Comparison of ENCODE assay signal across 8 cellular contexts in genomic region chr7:102395620-102395957, GRCh38. TPM values are rescaled to one million over a fixed set of nuclear protein-coding genes. Genes with fewer than 3 reads are reported as not detected.
A peak's percentile ranks its signal among the peaks of the same experiment; 100 is the strongest.
DNase-seq lines count a peak whose midpoint lies in the region; ATAC-seq and TF ChIP-seq lines count a peak whose summit lies in the region.

No MANE protein-coding gene starts in this region.

- H3K36me3 ChIP-seq in NT2/D1 (ENCODE audit: insufficient read depth, insufficient read length, low read length) (peaks cover 36% of the 10 kb centered on the region), endodermal cell (ENCODE audit: control insufficient read depth, insufficient read depth, low read length) (peaks cover 45% of the 10 kb centered on the region), neural cell (ENCODE audit: insufficient read depth, low read length) (no peaks in the 10 kb centered on the region)

- H3K27me3 ChIP-seq in NT2/D1 (ENCODE audit: insufficient read depth, insufficient read length) (no peaks in the 10 kb centered on the region), endodermal cell (ENCODE audit: control insufficient read depth, insufficient read depth, low read length, poor library complexity, severe bottlenecking) (no peaks in the 10 kb centered on the region), neural cell (ENCODE audit: insufficient read depth, low read depth, low read length) (no peaks in the 10 kb centered on the region)

- H3K9me2 ChIP-seq in neural cell (ENCODE audit: insufficient read depth, low read length), result no peaks in the 10 kb centered on the region

- H3K36me3 Mint-ChIP-seq in endodermal cell (ENCODE audit: low read depth), result peaks cover 38% of the 10 kb centered on the region

- no peak for TF ChIP-seq EP300 in neural cell (conservative IDR thresholded peaks at IDR 0.05; ENCODE audit: poor library complexity, severe bottlenecking)

- peak overlapping the region; percentile 97 for H3K4me3 Mint-ChIP-seq in endodermal cell

- peak overlapping the region; percentile 63 for H3K4me2 ChIP-seq in neural cell (ENCODE audit: low read length)

- no peaks in the 10 kb centered on the region for H3K9me3 Mint-ChIP-seq in endodermal cell

- H3K27ac ChIP-seq in endodermal cell (ENCODE audit: low read depth, low read length) (peak overlapping the region; percentile 98), neural cell (ENCODE audit: low read length) (peak overlapping the region; percentile 99)

- WGBS in endodermal cell (ENCODE audit: insufficient coverage in 1 of 2, insufficient read length in 1 of 2), 2 experiments, result 12 to 13% methylated on average over 9 to 10 of the region's 10 CpGs

- H3K27me3 Mint-ChIP-seq in endodermal cell (ENCODE audit: insufficient read depth), result no peaks in the 10 kb centered on the region

- no peak for TF ChIP-seq RAD21 in neural cell (conservative IDR thresholded peaks at IDR 0.05)

- H3F3A ChIP-seq in neural cell (ENCODE audit: insufficient read depth, low read length, poor library complexity, severe bottlenecking), result peaks cover 3% of the 10 kb centered on the region

- peak overlapping the region; percentile 65 for H3K9ac ChIP-seq in NT2/D1 (ENCODE audit: insufficient read length, low read depth)
- peak overlapping the region; percentile 97 for H3K9ac ChIP-seq in endodermal cell (ENCODE audit: extremely low read depth, low read length, poor library complexity, severe bottlenecking)
- H3K9ac ChIP-seq in neural cell (ENCODE audit: low read length), result peak overlapping the region; percentile 97

- H3K4me3 ChIP-seq in NT2/D1 (ENCODE audit: insufficient read length, low read depth) (peak overlapping the region; percentile 78), endodermal cell (ENCODE audit: low read length) (peak overlapping the region; percentile 94), neural cell (ENCODE audit: low read length) (peak overlapping the region; percentile 73)

- ATAC-seq in GM18907 (IDR thresholded peaks at IDR 0.05; ENCODE audit: unreplicated experiment), result no peak

- peak overlapping the region; percentile 98 for H3K27ac Mint-ChIP-seq in endodermal cell

- DNase-seq in NCI-H1092 treated with DMSO at 0.1 percent for 48 hours (lab: John Stamatoyannopoulos, UW) (peak; percentile 82), NCI-H1092 (lab: John Stamatoyannopoulos, UW) (no peak), NT2/D1 (ENCODE audit: low read depth, low spot score) (no peak), endodermal cell (no peak), SHP77 (lab: John Stamatoyannopoulos, UW) (no peak), iPS-NIHi11 (ENCODE audit: low spot score) (no peak)

- H2AFZ ChIP-seq in neural cell (ENCODE audit: low read depth, low read length), result peak overlapping the region; percentile 96

- no peaks in the 10 kb centered on the region for H4K20me1 ChIP-seq in neural cell (ENCODE audit: insufficient read depth)

- H3K9me3 ChIP-seq in NT2/D1 (ENCODE audit: insufficient read depth, low read length) (no peaks in the 10 kb centered on the region), endodermal cell (ENCODE audit: control insufficient read depth, low read length) (no peaks in the 10 kb centered on the region), neural cell (ENCODE audit: low read length) (no peaks in the 10 kb centered on the region)

- no peaks in the 10 kb centered on the region for H3K4me1 ChIP-seq in NT2/D1 (ENCODE audit: insufficient read depth, insufficient read length)
- no peaks in the 10 kb centered on the region for H3K4me1 ChIP-seq in endodermal cell (ENCODE audit: control insufficient read depth, insufficient read depth, low read length)

- peaks cover 7% of the 10 kb centered on the region for H3K4me1 Mint-ChIP-seq in endodermal cell

- peaks cover 6% of the 10 kb centered on the region for H3K79me2 ChIP-seq in neural cell (replicated peaks; ENCODE audit: insufficient read depth, low read length)

- TF ChIP-seq CTCF in endodermal cell (conservative IDR thresholded peaks at IDR 0.05) (no peak), neural cell (IDR thresholded peaks at IDR 0.05; ENCODE audit: poor library complexity, severe bottlenecking) (no peak)

TF ChIP-seq in neural cell, 6 proteins besides CTCF, POLR2A, EP300 and RAD21:
- TF ChIP-seq POLR2AphosphoS5 (IDR thresholded peaks at IDR 0.05) (no peak), TAF1 (IDR thresholded peaks at IDR 0.05; ENCODE audit: low read depth) (no peak), SMC3 (conservative IDR thresholded peaks at IDR 0.05; ENCODE audit: poor library complexity) (no peak), REST (IDR thresholded peaks at IDR 0.05; ENCODE audit: borderline replicate concordance) (no peak), EZH2 (IDR thresholded peaks at IDR 0.05; ENCODE audit: borderline replicate concordance, insufficient read depth, low read length, poor library complexity, severe bottlenecking) (no peak), MXI1 (conservative IDR thresholded peaks at IDR 0.05; ENCODE audit: poor library complexity, severe bottlenecking) (no peak)

RNA-seq across cellular contexts. Expression of gene PRKRIP1, which starts 0.6 kb away (rescaled TPM):
- 10 to 100 TPM; 30.3 to 35.0 TPM for total RNA-seq in endodermal cell
- 34.9 TPM for polyA plus RNA-seq in endodermal cell (2013, experiment 1 of 2)
- polyA plus RNA-seq in endodermal cell (2013, experiment 2 of 2), result 29.8 TPM
- 113 and 114 TPM in 2 replicates for polyA plus RNA-seq in neural cell
- 46.5 and 48.5 TPM in 2 replicates for polyA minus RNA-seq in neural cell

RNA-seq across cellular contexts. Expression of gene ORAI2, which starts 37.8 kb away (rescaled TPM):
- total RNA-seq in endodermal cell, result 10 to 100 TPM; 24.3 to 26.1 TPM
- 27.6 TPM for polyA plus RNA-seq in endodermal cell (2013, experiment 1 of 2)
- 28.1 TPM for polyA plus RNA-seq in endodermal cell (2013, experiment 2 of 2)
- polyA plus RNA-seq in neural cell, result 36.3 and 52.0 TPM in 2 replicates
- 46.3 and 49.3 TPM in 2 replicates for polyA minus RNA-seq in neural cell

RNA-seq across cellular contexts. Expression of gene SPDYE6, which starts 39.3 kb away (rescaled TPM):
- not detected for total RNA-seq in endodermal cell
- not detected for polyA plus RNA-seq in endodermal cell (2013, experiment 1 of 2)
- polyA plus RNA-seq in endodermal cell (2013, experiment 2 of 2), result not detected
- not detected in 2 replicates for polyA plus RNA-seq in neural cell
- polyA minus RNA-seq in neural cell, result not detected in 2 replicates
